Comparison of ENCODE assay signal across 8 cellular contexts in the genomic region with DNA sequence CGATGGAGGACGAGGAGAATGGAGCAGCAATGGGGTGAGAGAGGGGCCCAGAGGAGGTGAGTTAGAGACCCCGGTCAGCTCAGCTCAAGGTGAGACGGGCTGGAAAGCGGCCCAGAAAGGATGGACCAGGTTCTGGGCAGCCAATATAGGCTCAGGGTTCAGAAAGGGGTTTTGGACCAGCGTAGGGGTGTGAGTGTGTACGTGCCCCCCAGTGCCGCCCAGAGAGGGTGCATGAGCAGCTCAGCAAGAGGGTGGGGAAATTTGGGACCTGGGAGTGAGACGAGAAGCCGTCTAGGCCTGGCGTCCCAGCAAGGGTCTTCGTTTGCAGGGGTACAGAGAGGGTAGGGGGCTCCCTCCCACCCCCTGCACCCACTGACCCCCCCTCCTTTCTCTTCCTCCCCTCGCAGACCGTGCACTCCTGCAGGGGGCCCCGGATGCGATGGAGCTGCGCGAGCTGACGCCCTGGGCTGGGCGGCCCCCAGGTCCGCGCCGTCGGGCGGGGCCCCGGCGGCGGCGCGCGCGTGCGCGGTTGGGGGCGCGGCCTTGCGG. TPM values are rescaled to one million over a fixed set of nuclear protein-coding genes. Genes with fewer than 3 reads are reported as not detected.
A peak's percentile ranks its signal among the peaks of the same experiment; 100 is the strongest.
DNase-seq lines count a peak whose midpoint lies in the region; ATAC-seq and TF ChIP-seq lines count a peak whose summit lies in the region.

No MANE protein-coding gene starts in this region.

- no peak for ATAC-seq in central memory CD8-positive, alpha-beta T cell (replicated peaks; ENCODE audit: extremely low read depth, poor library complexity, severe bottlenecking)
- no peak for ATAC-seq in HG03439 (IDR thresholded peaks at IDR 0.05; ENCODE audit: unreplicated experiment)

- H3K27me3 ChIP-seq in A673 (replicated peaks; ENCODE audit: insufficient read depth, low read depth, low read length, poor library complexity), result no peaks in the 10 kb centered on the region
- H3K27me3 ChIP-seq in HUES48 (ENCODE audit: control insufficient read depth, insufficient read depth, low read length), result no peaks in the 10 kb centered on the region
- peaks cover 0 to 9% of the 10 kb centered on the region in 2 donors for H3K27me3 ChIP-seq in muscle layer of colon (ENCODE audit: control insufficient read depth in 1 of 2, insufficient read depth in 2 of 2, low read length in 2 of 2)

- CTCF ChIA-PET in A673 (lab: Charles Lee), result interaction anchor here (1.1 to 2.7 kb wide), 2 partner anchors 23 to 107 kb away, joined by 3 to 20 read pairs; partner anchors contain the start of genes CATSPERD and LONP1

- peaks cover 22% of the 10 kb centered on the region for H3K4me1 ChIP-seq in A673 (ENCODE audit: insufficient read depth, low read length, poor library complexity, severe bottlenecking)
- H3K4me1 ChIP-seq in HUES48 (ENCODE audit: control insufficient read depth, insufficient read depth, low read length), result peaks cover 3% of the 10 kb centered on the region; the same call in 1 of the 2 replicates
- peaks cover 26% of the 10 kb centered on the region for H3K4me1 ChIP-seq in muscle layer of colon (ENCODE audit: insufficient read depth, low read length)

- H3K27me3 Mint-ChIP-seq in central memory CD8-positive, alpha-beta T cell, result peaks cover 6% of the 10 kb centered on the region

- peaks cover 14% of the 10 kb centered on the region for H3K36me3 Mint-ChIP-seq in central memory CD8-positive, alpha-beta T cell (ENCODE audit: insufficient read depth)

- DNase-seq in A673 (ENCODE audit: low spot score), result no peak
- DNase-seq in central memory CD8-positive, alpha-beta T cell (ENCODE audit: low spot score in 2 of 2), result no peak
- no peak for DNase-seq in SIG-M5 treated with dmso at 0.1 percent for 504 hours (lab: John Stamatoyannopoulos, UW; ENCODE audit: unreplicated experiment)
- DNase-seq in hepatic stellate cell (ENCODE audit: low spot score), result no peak
- no peak for DNase-seq in iPS-NIHi7 (ENCODE audit: extremely low spot score)

- no TSS peak for BruUV-seq in A673 (replicated peaks; lab: Mats Ljungman, UMichigan)

- H3K9ac ChIP-seq in HUES48 (ENCODE audit: low read depth, low read length), result no peak overlapping the region
- H3K9ac ChIP-seq in muscle layer of colon (ENCODE audit: low read length), result no peak overlapping the region

- H3K9me3 Mint-ChIP-seq in central memory CD8-positive, alpha-beta T cell, result peaks cover 5% of the 10 kb centered on the region

- intact Hi-C loops in A673 (cut with micrococcal nuclease; ENCODE audit: unreplicated experiment), result no loop called here

- H3K36me3 ChIP-seq in A673 (ENCODE audit: insufficient read depth, low read length, poor library complexity, severe bottlenecking) (no peaks in the 10 kb centered on the region), HUES48 (ENCODE audit: control insufficient read depth, insufficient read depth, low read length) (no peaks in the 10 kb centered on the region), muscle layer of colon (ENCODE audit: insufficient read depth, low read length) (no peaks in the 10 kb centered on the region)

- no peak for TF ChIP-seq CTCF in A673 (conservative IDR thresholded peaks at IDR 0.05; ENCODE audit: low read depth, low read length)

- peak overlapping the region; percentile 87 for H3K4me3 Mint-ChIP-seq in central memory CD8-positive, alpha-beta T cell

- H3K4me1 Mint-ChIP-seq in central memory CD8-positive, alpha-beta T cell, result peaks cover 16% of the 10 kb centered on the region

- H3K9me3 ChIP-seq in A673 (ENCODE audit: low read depth, low read length, poor library complexity, severe bottlenecking) (no peaks in the 10 kb centered on the region), HUES48 (ENCODE audit: control insufficient read depth, insufficient read depth, low read length) (no peaks in the 10 kb centered on the region), muscle layer of colon (ENCODE audit: low read length) (no peaks in the 10 kb centered on the region)

- peak overlapping the region; percentile 82 for H3K27ac Mint-ChIP-seq in central memory CD8-positive, alpha-beta T cell (ENCODE audit: low read depth)

- H3K27ac ChIP-seq in A673 (ENCODE audit: low read depth, low read length, poor library complexity, severe bottlenecking), result peak overlapping the region; percentile 89
- peak overlapping the region; percentile 93 for H3K27ac ChIP-seq in HUES48 (ENCODE audit: low read depth, low read length)
- peak overlapping the region; percentile 53 for H3K27ac ChIP-seq in muscle layer of colon (ENCODE audit: low read depth, low read length)

- peak overlapping the region; percentile 61 for H3K4me3 ChIP-seq in A673 (ENCODE audit: low read depth, low read length, poor library complexity, severe bottlenecking)
- peak overlapping the region; percentile 87 for H3K4me3 ChIP-seq in HUES48 (ENCODE audit: low read depth, low read length)
- no peak overlapping the region for H3K4me3 ChIP-seq in muscle layer of colon (ENCODE audit: low read depth in 1 of 2, low read length in 2 of 2)

- POLR2A ChIA-PET in A673 (lab: Charles Lee; ENCODE audit: low non-redundant PET), result interaction anchor here (1.4 kb wide), 1 partner anchor 77 kb away, joined by 6 read pairs; the partner anchor contains the start of gene VMAC

RNA-seq across cellular contexts. Expression of gene FUT6, which starts 12.1 kb away (rescaled TPM):
- total RNA-seq in A673 (2021), result not detected in 2 replicates

RNA-seq across cellular contexts. Expression of gene NRTN, which starts 22.5 kb away (rescaled TPM):
- total RNA-seq in A673 (2021), result 1.6 and 3.9 TPM in 2 replicates

RNA-seq across cellular contexts. Expression of gene FUT3, which starts 23.8 kb away (rescaled TPM):
- not detected in 2 replicates for total RNA-seq in A673 (2021)

RNA-seq across cellular contexts. Expression of gene DUS3L, which starts 36.5 kb away (rescaled TPM):
- 56.8 and 85.3 TPM in 2 replicates for total RNA-seq in A673 (2021)

RNA-seq across cellular contexts. Expression of gene PRR22, which starts 42.9 kb away (rescaled TPM):
- total RNA-seq in A673 (2021), result 6.5 and 8.2 TPM in 2 replicates

Comparison
In these comparisons a context has a peak if more than half of its experiments do, and no peak if none do; other contexts are left out.
1. H3K4me3 ChIP-seq: peak in A673 (single experiment) and HUES48 (single experiment); none in muscle layer of colon (0 of 2).
2. Peak in every context shown above with its lines, with median percentiles within 50 percentile points of each other: H3K27ac ChIP-seq.